ENCODE assay signal across 1 cellular context in genomic region chr16:15928261-15929104, GRCh38.
A peak's percentile ranks its signal among the peaks of the same experiment; 100 is the strongest.
TF ChIP-seq lines count a peak whose summit lies in the region.

No MANE protein-coding gene starts in this region.

TF ChIP-seq in HepG2, 621 proteins besides CTCF, POLR2A, EP300 and RAD21 (continued from another document and continues in another):
- TF ChIP-seq, protein P1, sequence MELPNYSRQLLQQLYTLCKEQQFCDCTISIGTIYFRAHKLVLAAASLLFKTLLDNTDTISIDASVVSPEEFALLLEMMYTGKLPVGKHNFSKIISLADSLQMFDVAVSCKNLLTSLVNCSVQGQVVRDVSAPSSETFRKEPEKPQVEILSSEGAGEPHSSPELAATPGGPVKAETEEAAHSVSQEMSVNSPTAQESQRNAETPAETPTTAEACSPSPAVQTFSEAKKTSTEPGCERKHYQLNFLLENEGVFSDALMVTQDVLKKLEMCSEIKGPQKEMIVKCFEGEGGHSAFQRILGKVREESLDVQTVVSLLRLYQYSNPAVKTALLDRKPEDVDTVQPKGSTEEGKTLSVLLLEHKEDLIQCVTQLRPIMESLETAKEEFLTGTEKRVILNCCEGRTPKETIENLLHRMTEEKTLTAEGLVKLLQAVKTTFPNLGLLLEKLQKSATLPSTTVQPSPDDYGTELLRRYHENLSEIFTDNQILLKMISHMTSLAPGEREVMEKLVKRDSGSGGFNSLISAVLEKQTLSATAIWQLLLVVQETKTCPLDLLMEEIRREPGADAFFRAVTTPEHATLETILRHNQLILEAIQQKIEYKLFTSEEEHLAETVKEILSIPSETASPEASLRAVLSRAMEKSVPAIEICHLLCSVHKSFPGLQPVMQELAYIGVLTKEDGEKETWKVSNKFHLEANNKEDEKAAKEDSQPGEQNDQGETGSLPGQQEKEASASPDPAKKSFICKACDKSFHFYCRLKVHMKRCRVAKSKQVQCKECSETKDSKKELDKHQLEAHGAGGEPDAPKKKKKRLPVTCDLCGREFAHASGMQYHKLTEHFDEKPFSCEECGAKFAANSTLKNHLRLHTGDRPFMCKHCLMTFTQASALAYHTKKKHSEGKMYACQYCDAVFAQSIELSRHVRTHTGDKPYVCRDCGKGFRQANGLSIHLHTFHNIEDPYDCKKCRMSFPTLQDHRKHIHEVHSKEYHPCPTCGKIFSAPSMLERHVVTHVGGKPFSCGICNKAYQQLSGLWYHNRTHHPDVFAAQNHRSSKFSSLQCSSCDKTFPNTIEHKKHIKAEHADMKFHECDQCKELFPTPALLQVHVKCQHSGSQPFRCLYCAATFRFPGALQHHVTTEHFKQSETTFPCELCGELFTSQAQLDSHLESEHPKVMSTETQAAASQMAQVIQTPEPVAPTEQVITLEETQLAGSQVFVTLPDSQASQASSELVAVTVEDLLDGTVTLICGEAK (IDR thresholded peaks at IDR 0.05) = no peak
- TF ChIP-seq, protein P1 (CRISPR knock-in tag; IDR thresholded peaks at IDR 0.05) = no peak
- TF ChIP-seq PRDM10 (CRISPR knock-in tag; IDR thresholded peaks at IDR 0.05; ENCODE audit: low read depth) (no peak), SOX6 (IDR thresholded peaks at IDR 0.05) (no peak), SOX6 (CRISPR knock-in tag; IDR thresholded peaks at IDR 0.05) (peak; percentile 81), MAFK (conservative IDR thresholded peaks at IDR 0.05 in 1 of 2, IDR thresholded peaks at IDR 0.05 in 1 of 2; ENCODE audit: low read length in 2 of 2) (peak; percentile 71 to 76), NFKBIZ (CRISPR knock-in tag; IDR thresholded peaks at IDR 0.05) (no peak), SMC3 (IDR thresholded peaks at IDR 0.05; ENCODE audit: low read length) (no peak), ZNF441 (CRISPR knock-in tag; IDR thresholded peaks at IDR 0.05; ENCODE audit: borderline replicate concordance) (no peak), ZNF136 (CRISPR knock-in tag; IDR thresholded peaks at IDR 0.05; ENCODE audit: low read depth) (no peak), GMEB1 (CRISPR knock-in tag; IDR thresholded peaks at IDR 0.05; ENCODE audit: borderline replicate concordance) (no peak), IRF2 (CRISPR knock-in tag; IDR thresholded peaks at IDR 0.05) (0 out of 2 replicates have a peak, but pooled peaks have one; percentile 27), ZFX (CRISPR knock-in tag; IDR thresholded peaks at IDR 0.05; ENCODE audit: low read depth) (no peak; the same call in 1 of the 2 replicates), ZNF503 (CRISPR knock-in tag; IDR thresholded peaks at IDR 0.05) (no peak), SMYD3 (CRISPR knock-in tag; IDR thresholded peaks at IDR 0.05) (no peak), FOXK1 (CRISPR knock-in tag; IDR thresholded peaks at IDR 0.05; ENCODE audit: borderline replicate concordance, low read depth) (peak; percentile 56; the same call in 1 of the 2 replicates), AKAP8 (CRISPR knock-in tag; IDR thresholded peaks at IDR 0.05) (0 out of 2 replicates have a peak, but pooled peaks have one; percentile 17), ZNF292 (CRISPR knock-in tag; IDR thresholded peaks at IDR 0.05; ENCODE audit: borderline replicate concordance, low read depth) (peak; percentile 79; the same call in 1 of the 2 replicates), ZBTB3 (CRISPR knock-in tag; IDR thresholded peaks at IDR 0.05; ENCODE audit: borderline replicate concordance, low read depth) (no peak), ATRX (CRISPR knock-in tag; IDR thresholded peaks at IDR 0.05; ENCODE audit: borderline replicate concordance) (no peak), THAP9 (CRISPR knock-in tag; IDR thresholded peaks at IDR 0.05; ENCODE audit: borderline replicate concordance) (0 out of 2 replicates have a peak, but pooled peaks have one; percentile 19), MTA3 (CRISPR knock-in tag; IDR thresholded peaks at IDR 0.05) (no peak), ZNF674 (CRISPR knock-in tag; IDR thresholded peaks at IDR 0.05; ENCODE audit: low read depth) (no peak), ZNF614 (CRISPR knock-in tag; IDR thresholded peaks at IDR 0.05; ENCODE audit: borderline replicate concordance) (no peak; the same call in 1 of the 2 replicates), ZSCAN30 (CRISPR knock-in tag; IDR thresholded peaks at IDR 0.05) (no peak), CHCHD3 (CRISPR knock-in tag; IDR thresholded peaks at IDR 0.05) (no peak), ZNF839 (CRISPR knock-in tag; IDR thresholded peaks at IDR 0.05; ENCODE audit: borderline replicate concordance) (no peak), ZNF598 (CRISPR knock-in tag; IDR thresholded peaks at IDR 0.05; ENCODE audit: borderline replicate concordance) (0 out of 2 replicates have a peak, but pooled peaks have one; percentile 32), MAFF (IDR thresholded peaks at IDR 0.05; ENCODE audit: low read depth, low read length) (peak; percentile 64), ATF7 (IDR thresholded peaks at IDR 0.05) (no peak), ATF7 (CRISPR knock-in tag; IDR thresholded peaks at IDR 0.05) (no peak), PHF20 (CRISPR knock-in tag; IDR thresholded peaks at IDR 0.05) (no peak), SETDB1 (CRISPR knock-in tag; IDR thresholded peaks at IDR 0.05; ENCODE audit: borderline replicate concordance) (no peak), ZNF12 (CRISPR knock-in tag; IDR thresholded peaks at IDR 0.05) (0 out of 2 replicates have a peak, but pooled peaks have one; percentile 48), TMF1 (CRISPR knock-in tag; IDR thresholded peaks at IDR 0.05; ENCODE audit: low read depth) (no peak), CENPBD1 (CRISPR knock-in tag; IDR thresholded peaks at IDR 0.05; ENCODE audit: borderline replicate concordance, low read depth) (no peak)
- TF ChIP-seq, protein P2, sequence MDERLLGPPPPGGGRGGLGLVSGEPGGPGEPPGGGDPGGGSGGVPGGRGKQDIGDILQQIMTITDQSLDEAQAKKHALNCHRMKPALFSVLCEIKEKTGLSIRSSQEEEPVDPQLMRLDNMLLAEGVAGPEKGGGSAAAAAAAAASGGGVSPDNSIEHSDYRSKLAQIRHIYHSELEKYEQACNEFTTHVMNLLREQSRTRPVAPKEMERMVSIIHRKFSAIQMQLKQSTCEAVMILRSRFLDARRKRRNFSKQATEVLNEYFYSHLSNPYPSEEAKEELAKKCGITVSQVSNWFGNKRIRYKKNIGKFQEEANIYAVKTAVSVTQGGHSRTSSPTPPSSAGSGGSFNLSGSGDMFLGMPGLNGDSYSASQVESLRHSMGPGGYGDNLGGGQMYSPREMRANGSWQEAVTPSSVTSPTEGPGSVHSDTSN (CRISPR knock-in tag; IDR thresholded peaks at IDR 0.05) = no peak
- TF ChIP-seq, protein P3, sequence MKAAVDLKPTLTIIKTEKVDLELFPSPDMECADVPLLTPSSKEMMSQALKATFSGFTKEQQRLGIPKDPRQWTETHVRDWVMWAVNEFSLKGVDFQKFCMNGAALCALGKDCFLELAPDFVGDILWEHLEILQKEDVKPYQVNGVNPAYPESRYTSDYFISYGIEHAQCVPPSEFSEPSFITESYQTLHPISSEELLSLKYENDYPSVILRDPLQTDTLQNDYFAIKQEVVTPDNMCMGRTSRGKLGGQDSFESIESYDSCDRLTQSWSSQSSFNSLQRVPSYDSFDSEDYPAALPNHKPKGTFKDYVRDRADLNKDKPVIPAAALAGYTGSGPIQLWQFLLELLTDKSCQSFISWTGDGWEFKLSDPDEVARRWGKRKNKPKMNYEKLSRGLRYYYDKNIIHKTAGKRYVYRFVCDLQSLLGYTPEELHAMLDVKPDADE (CRISPR knock-in tag; IDR thresholded peaks at IDR 0.05) = no peak
